ENCODE assay signal across 8 cellular contexts in the genomic region with DNA sequence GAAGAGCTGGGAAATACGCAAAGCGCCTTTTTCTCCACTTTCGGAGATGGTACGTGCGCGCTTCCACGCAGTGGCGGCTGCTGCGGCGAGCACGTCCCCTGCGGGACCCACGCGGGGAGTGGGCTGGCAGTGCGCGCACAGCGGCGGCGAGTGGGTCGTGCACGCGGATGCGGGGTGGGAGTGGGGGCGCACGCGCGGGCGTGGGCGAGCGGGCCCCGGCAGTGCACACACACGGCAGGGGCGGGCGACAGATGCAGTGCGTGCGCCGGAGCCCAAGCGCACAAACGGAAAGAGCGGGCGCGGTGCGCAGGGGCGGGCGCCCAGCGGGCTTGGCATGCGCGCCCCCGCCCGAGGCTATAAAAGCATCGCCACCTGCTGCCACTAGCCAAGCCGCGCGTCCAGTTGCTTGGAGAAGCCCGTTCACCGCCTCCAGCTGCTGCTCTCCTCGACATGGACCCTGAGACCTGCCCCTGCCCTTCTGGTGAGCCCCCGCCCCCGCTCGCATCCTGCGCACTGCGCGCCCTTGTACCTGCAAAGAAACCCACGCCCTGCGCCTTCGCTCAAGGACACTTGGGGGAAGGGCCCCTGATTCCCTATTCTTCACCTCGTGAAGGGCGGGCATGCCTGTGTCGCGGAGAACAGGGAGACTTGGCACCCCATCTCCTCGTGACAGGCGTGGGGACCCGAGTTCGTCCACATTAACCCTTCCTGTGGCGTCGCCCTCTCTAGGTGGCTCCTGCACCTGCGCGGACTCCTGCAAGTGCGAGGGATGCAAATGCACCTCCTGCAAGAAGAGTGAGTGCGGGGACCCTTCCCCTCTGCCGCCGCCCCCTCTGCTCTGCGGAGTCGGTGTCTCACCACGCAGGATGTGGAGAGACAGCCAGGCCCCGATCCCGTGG. TPM values are rescaled to one million over a fixed set of nuclear protein-coding genes. Genes with fewer than 3 reads are reported as not detected.
A peak's percentile ranks its signal among the peaks of the same experiment; 100 is the strongest.
DNase-seq lines count a peak whose midpoint lies in the region; ATAC-seq and TF ChIP-seq lines count a peak whose summit lies in the region.

TSS of gene MT3 (plus strand) at position 388 of the 899 bp plus-strand sequence. CDS start at position 451, 63 bp downstream.

- H3K27ac ChIP-seq in 22Rv1 (no peak within 1 kb of the TSS), HUES6 (ENCODE audit: low read depth, low read length) (no peak within 1 kb of the TSS), esophagus muscularis mucosa (replicated peaks in 1 of 4) (no peak within 1 kb of the TSS), neural cell (ENCODE audit: low read length) (no peak within 1 kb of the TSS)

- TF ChIP-seq POLR2A in esophagus muscularis mucosa (IDR thresholded peaks at IDR 0.05; ENCODE audit: low read depth) = no peak

- peak within 1 kb of the TSS; percentile 34 for H3K4me2 ChIP-seq in neural cell (ENCODE audit: low read length)

- H3K4me1 ChIP-seq in HUES6 (ENCODE audit: control insufficient read depth, insufficient read depth, low read length) (0 out of 2 replicates have a peak, but pooled peaks cover 5% of the 10 kb centered on the region), esophagus muscularis mucosa (peaks cover 5 to 15% (median 12%) of the 10 kb centered on the region in 4 donors)

- H3K27me3 ChIP-seq in HUES6 (ENCODE audit: control insufficient read depth, insufficient read depth, low read length) = peaks cover 81% of the 10 kb centered on the region
- H3K27me3 ChIP-seq in esophagus muscularis mucosa = peaks cover 8 to 44% (median 12%) of the 10 kb centered on the region in 4 donors
- peaks cover 33% of the 10 kb centered on the region for H3K27me3 ChIP-seq in neural cell (ENCODE audit: insufficient read depth, low read depth, low read length)

- peak; percentile 27 for TF ChIP-seq RAD21 in neural cell (conservative IDR thresholded peaks at IDR 0.05)

- H3K9ac ChIP-seq in HUES6 (ENCODE audit: low read length) = no peak within 1 kb of the TSS
- peak within 1 kb of the TSS; percentile 50 for H3K9ac ChIP-seq in neural cell (ENCODE audit: low read length)

- ATAC-seq in HG03175 (IDR thresholded peaks at IDR 0.05; ENCODE audit: unreplicated experiment) = no peak
- ATAC-seq in GM21576 (IDR thresholded peaks at IDR 0.05; ENCODE audit: unreplicated experiment) = no peak

- TF ChIP-seq EP300 in esophagus muscularis mucosa (IDR thresholded peaks at IDR 0.05) (no peak), neural cell (conservative IDR thresholded peaks at IDR 0.05; ENCODE audit: poor library complexity, severe bottlenecking) (no peak)

- intact Hi-C loops in esophagus muscularis mucosa (cut with DNase I) = no loop called here

- no peaks in the 10 kb centered on the region for H3K79me2 ChIP-seq in neural cell (replicated peaks; ENCODE audit: insufficient read depth, low read length)

- H4K20me1 ChIP-seq in neural cell (ENCODE audit: insufficient read depth) = no peaks in the 10 kb centered on the region

- peak; percentile 22 for TF ChIP-seq CTCF in 22Rv1 (IDR thresholded peaks at IDR 0.05)
- no peak for TF ChIP-seq CTCF in esophagus muscularis mucosa (IDR thresholded peaks at IDR 0.05)
- peak; percentile 40 for TF ChIP-seq CTCF in neural cell (IDR thresholded peaks at IDR 0.05; ENCODE audit: poor library complexity, severe bottlenecking)

- no peaks in the 10 kb centered on the region for H3K9me2 ChIP-seq in neural cell (ENCODE audit: insufficient read depth, low read length)

- H3K36me3 ChIP-seq in HUES6 (ENCODE audit: control insufficient read depth, insufficient read depth, low read length) (no peaks in the 10 kb centered on the region), esophagus muscularis mucosa (no peaks in the 10 kb centered on the region), neural cell (ENCODE audit: insufficient read depth, low read length) (no peaks in the 10 kb centered on the region)

- H3K9me3 ChIP-seq in HUES6 (ENCODE audit: control insufficient read depth, insufficient read depth, low read depth, low read length) (no peaks in the 10 kb centered on the region), esophagus muscularis mucosa (no peaks in the 10 kb centered on the region), neural cell (ENCODE audit: low read length) (no peaks in the 10 kb centered on the region)

- DNase-seq in activated CD4-positive, alpha-beta T cell treated with anti-CD3 and anti-CD28 coated beads, Interleukin-2, amount 50 U/mL, for 48 hours = peak; percentile 44 to 55
- no peak for DNase-seq in esophagus muscularis mucosa (ENCODE audit: extremely low spot score)
- DNase-seq in UCSD-AML1 (lab: John Stamatoyannopoulos, UW; ENCODE audit: unreplicated experiment) = no peak

- 18% methylated on average over 17 of the region's 87 CpGs for WGBS in esophagus muscularis mucosa

- no peak within 1 kb of the TSS for H2AFZ ChIP-seq in neural cell (ENCODE audit: low read depth, low read length)

- H3K4me3 ChIP-seq in HUES6 (ENCODE audit: low read depth, low read length) (peak within 1 kb of the TSS; percentile 57), esophagus muscularis mucosa (peak within 1 kb of the TSS; percentile 42 to 60 (median 52)), neural cell (ENCODE audit: low read length) (peak within 1 kb of the TSS; percentile 74)

- H3F3A ChIP-seq in neural cell (ENCODE audit: insufficient read depth, low read length, poor library complexity, severe bottlenecking) = no peaks in the 10 kb centered on the region

TF ChIP-seq in neural cell, 6 proteins besides CTCF, POLR2A, EP300 and RAD21:
- TF ChIP-seq MXI1 (conservative IDR thresholded peaks at IDR 0.05; ENCODE audit: poor library complexity, severe bottlenecking) = peak; percentile 52
- peak; percentile 35 for TF ChIP-seq SMC3 (conservative IDR thresholded peaks at IDR 0.05; ENCODE audit: poor library complexity)
- TF ChIP-seq EZH2 (IDR thresholded peaks at IDR 0.05; ENCODE audit: borderline replicate concordance, insufficient read depth, low read length, poor library complexity, severe bottlenecking) = no peak
- no peak for TF ChIP-seq TAF1 (IDR thresholded peaks at IDR 0.05; ENCODE audit: low read depth)
- no peak for TF ChIP-seq POLR2AphosphoS5 (IDR thresholded peaks at IDR 0.05)
- TF ChIP-seq, protein P1, sequence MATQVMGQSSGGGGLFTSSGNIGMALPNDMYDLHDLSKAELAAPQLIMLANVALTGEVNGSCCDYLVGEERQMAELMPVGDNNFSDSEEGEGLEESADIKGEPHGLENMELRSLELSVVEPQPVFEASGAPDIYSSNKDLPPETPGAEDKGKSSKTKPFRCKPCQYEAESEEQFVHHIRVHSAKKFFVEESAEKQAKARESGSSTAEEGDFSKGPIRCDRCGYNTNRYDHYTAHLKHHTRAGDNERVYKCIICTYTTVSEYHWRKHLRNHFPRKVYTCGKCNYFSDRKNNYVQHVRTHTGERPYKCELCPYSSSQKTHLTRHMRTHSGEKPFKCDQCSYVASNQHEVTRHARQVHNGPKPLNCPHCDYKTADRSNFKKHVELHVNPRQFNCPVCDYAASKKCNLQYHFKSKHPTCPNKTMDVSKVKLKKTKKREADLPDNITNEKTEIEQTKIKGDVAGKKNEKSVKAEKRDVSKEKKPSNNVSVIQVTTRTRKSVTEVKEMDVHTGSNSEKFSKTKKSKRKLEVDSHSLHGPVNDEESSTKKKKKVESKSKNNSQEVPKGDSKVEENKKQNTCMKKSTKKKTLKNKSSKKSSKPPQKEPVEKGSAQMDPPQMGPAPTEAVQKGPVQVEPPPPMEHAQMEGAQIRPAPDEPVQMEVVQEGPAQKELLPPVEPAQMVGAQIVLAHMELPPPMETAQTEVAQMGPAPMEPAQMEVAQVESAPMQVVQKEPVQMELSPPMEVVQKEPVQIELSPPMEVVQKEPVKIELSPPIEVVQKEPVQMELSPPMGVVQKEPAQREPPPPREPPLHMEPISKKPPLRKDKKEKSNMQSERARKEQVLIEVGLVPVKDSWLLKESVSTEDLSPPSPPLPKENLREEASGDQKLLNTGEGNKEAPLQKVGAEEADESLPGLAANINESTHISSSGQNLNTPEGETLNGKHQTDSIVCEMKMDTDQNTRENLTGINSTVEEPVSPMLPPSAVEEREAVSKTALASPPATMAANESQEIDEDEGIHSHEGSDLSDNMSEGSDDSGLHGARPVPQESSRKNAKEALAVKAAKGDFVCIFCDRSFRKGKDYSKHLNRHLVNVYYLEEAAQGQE (IDR thresholded peaks at IDR 0.05; ENCODE audit: borderline replicate concordance) = no peak

RNA-seq across cellular contexts. Expression of gene MT3, which starts in this region (rescaled TPM):
- total RNA-seq in esophagus muscularis mucosa = 10 to 100 TPM in 1 of 4 donors, 1 to 10 TPM in 3; 2.0 to 12.5 (median 4.1) TPM
- polyA plus RNA-seq in neural cell = 1.9 and 8.2 TPM in 2 replicates
- polyA minus RNA-seq in neural cell = 1.2 TPM in 1 of 2 replicates, not detected in the other

Comparison
In these comparisons a context has a peak if more than half of its experiments do, and no peak if none do; other contexts are left out.
1. CTCF ChIP-seq: peak in 22Rv1 (single experiment) and neural cell (single experiment); none in esophagus muscularis mucosa (0 of 3).
2. DNase-seq: peak in activated CD4-positive, alpha-beta T cell treated with anti-CD3 and anti-CD28 coated beads, Interleukin-2, amount 50 U/mL, for 48 hours (2 of 2); none in esophagus muscularis mucosa (single experiment) and UCSD-AML1 (single experiment).
3. Peak in every context shown above with its lines, with median percentiles within 50 percentile points of each other: H3K4me3 ChIP-seq.